Comparison of ENCODE assay signal across 9 cellular contexts in the genomic region with DNA sequence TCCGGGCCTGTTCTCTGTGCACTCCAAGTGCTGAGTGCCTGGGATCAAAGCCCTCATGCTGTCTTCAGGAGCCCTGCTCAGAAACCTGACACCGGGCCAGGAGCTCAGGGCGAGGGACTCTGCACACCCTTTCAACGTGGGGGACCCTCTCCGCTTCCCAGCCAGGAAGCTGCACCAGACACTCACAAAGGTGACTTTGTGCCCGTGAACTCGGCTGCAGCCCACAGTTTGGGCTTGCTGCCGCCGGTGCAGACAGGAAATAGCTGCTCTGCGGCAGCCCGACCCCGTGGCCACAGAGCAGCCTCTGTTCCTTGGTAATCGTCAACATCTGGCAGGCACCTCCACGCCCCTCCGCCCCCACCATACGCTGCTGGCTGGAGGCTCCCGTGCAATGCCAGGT.
DNase-seq lines count a peak whose midpoint lies in the region; TF ChIP-seq lines count a peak whose summit lies in the region.
"Had no signal": no experiment of that assay in that cellular context is flagged by ENCODE, and none has a peak within 500 bp of the region (broad histone marks: within the 10 kb centered on the region; RNA-seq: fewer than 3 reads in every experiment).

No MANE protein-coding gene starts in this region.

- no peaks in the 10 kb centered on the region for H3K27me3 ChIP-seq in effector memory CD4-positive, alpha-beta T cell (replicated peaks; ENCODE audit: control insufficient read depth, insufficient read depth, low read length, poor library complexity, severe bottlenecking)
- H3K27me3 ChIP-seq: dorsolateral prefrontal cortex had no signal

- DNase-seq in GM13976 (ENCODE audit: low spot score) (peak; percentile 54), retina (peak; percentile 32), NCI-H2227 treated with DMSO at 0.1 percent for 48 hours (lab: John Stamatoyannopoulos, UW) (no peak), hepatic stellate cell (ENCODE audit: low spot score) (no peak), NCI-H345 (lab: John Stamatoyannopoulos, UW) (no peak), NCI-H2029 (lab: John Stamatoyannopoulos, UW) (no peak)
- DNase-seq in activated CD4-positive, alpha-beta T cell treated with anti-CD3 and anti-CD28 coated beads for 4 hours, result peak; percentile 33 to 42
- peak; percentile 30 to 52 (median 41) for DNase-seq in effector memory CD4-positive, alpha-beta T cell

- no peaks in the 10 kb centered on the region for H3K36me3 ChIP-seq in effector memory CD4-positive, alpha-beta T cell (ENCODE audit: control insufficient read depth, insufficient read depth, low read length)

- no peak overlapping the region for H3K4me3 ChIP-seq in effector memory CD4-positive, alpha-beta T cell (ENCODE audit: insufficient read depth, low read depth, low read length, poor library complexity, severe bottlenecking)
- H3K4me3 ChIP-seq: dorsolateral prefrontal cortex had no signal

- H3K9me3 ChIP-seq in effector memory CD4-positive, alpha-beta T cell (ENCODE audit: control insufficient read depth, low read length), result no peaks in the 10 kb centered on the region

- peak overlapping the region; percentile 14 for H3K27ac ChIP-seq in effector memory CD4-positive, alpha-beta T cell (ENCODE audit: insufficient read depth, low read length, poor library complexity, severe bottlenecking)
- H3K27ac ChIP-seq: dorsolateral prefrontal cortex had no signal

- no peak for TF ChIP-seq CTCF in GM13976 (IDR thresholded peaks at IDR 0.05; ENCODE audit: borderline replicate concordance, control extremely low read depth, extremely low read depth, insufficient read depth, missing control alignments)

- peaks cover 22% of the 10 kb centered on the region for H3K4me1 ChIP-seq in effector memory CD4-positive, alpha-beta T cell (ENCODE audit: control insufficient read depth, insufficient read depth, low read length, poor library complexity, severe bottlenecking)

- in situ Hi-C loops in GM13976 (cut with MboI; ENCODE audit: low sequenced_read_pairs, unreplicated experiment), result no loop called here

Comparison
In these comparisons a context has a peak if more than half of its experiments do, and no peak if none do; other contexts are left out.
1. DNase-seq: peak in GM13976 (single experiment), activated CD4-positive, alpha-beta T cell treated with anti-CD3 and anti-CD28 coated beads for 4 hours (2 of 2), effector memory CD4-positive, alpha-beta T cell (3 of 3) and retina (single experiment); none in NCI-H2227 treated with DMSO at 0.1 percent for 48 hours (single experiment), hepatic stellate cell (single experiment), NCI-H345 (single experiment) and NCI-H2029 (single experiment).